ENCODE assay signal across 8 cellular contexts in the genomic region with DNA sequence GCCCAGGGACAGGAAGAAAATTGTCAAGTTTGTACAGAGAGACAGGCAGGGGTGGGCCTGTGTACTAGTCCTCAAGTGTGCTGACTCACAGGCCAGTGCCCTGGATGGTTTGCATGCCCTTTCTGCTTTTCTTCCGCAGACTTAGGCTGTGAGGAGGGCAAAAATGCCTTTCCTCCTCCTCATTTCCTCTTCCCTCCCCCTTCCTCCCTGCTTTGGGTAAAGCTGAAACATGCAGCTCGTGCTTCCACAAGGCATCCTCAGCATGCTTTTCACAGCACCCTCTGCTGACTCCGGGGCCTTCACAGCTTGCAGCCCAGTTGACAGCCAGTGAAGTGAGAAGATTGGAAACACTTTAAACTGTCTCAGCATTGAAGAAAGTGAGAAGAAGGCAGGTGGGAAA.
DNase-seq lines count a peak whose midpoint lies in the region; ATAC-seq and TF ChIP-seq lines count a peak whose summit lies in the region.
"Had no signal": no experiment of that assay in that cellular context is flagged by ENCODE, and none has a peak within 500 bp of the region (broad histone marks: within the 10 kb centered on the region; RNA-seq: fewer than 3 reads in every experiment).

No MANE protein-coding gene starts in this region.

- H3K4me3 ChIP-seq in HUES6 (ENCODE audit: low read depth, low read length) (no peak overlapping the region), iPS DF 6.9 (ENCODE audit: low read length) (no peak overlapping the region), tibial artery (no peak overlapping the region)

- no peak overlapping the region for H3K27ac Mint-ChIP-seq in naive thymus-derived CD8-positive, alpha-beta T cell
- no peak overlapping the region for H3K27ac Mint-ChIP-seq in stimulated activated memory B cell treated with anti-CD40 and anti-IgM and Interleukin-4, amounts not matched to agents 10 μg/mL and 1 μg/mL and 100 μg/mL, for 72 hours

- peaks cover 2 to 40% (median 14%) of the 10 kb centered on the region in 5 donors for H3K27me3 Mint-ChIP-seq in naive thymus-derived CD8-positive, alpha-beta T cell
- no peaks in the 10 kb centered on the region for H3K27me3 Mint-ChIP-seq in stimulated activated memory B cell treated with anti-CD40 and anti-IgM and Interleukin-4, amounts not matched to agents 10 μg/mL and 1 μg/mL and 100 μg/mL, for 72 hours

- H3K27me3 ChIP-seq in HUES6 (ENCODE audit: control insufficient read depth, insufficient read depth, low read length) (no peaks in the 10 kb centered on the region), iPS DF 6.9 (ENCODE audit: control insufficient read depth, insufficient read depth, low read length) (no peaks in the 10 kb centered on the region), tibial artery (no peaks in the 10 kb centered on the region)

- H3K36me3 ChIP-seq in HUES6 (ENCODE audit: control insufficient read depth, insufficient read depth, low read length) (no peaks in the 10 kb centered on the region), iPS DF 6.9 (ENCODE audit: control insufficient read depth, insufficient read depth, low read length) (no peaks in the 10 kb centered on the region), tibial artery (no peaks in the 10 kb centered on the region)

- H3K9me3 Mint-ChIP-seq in naive thymus-derived CD8-positive, alpha-beta T cell, result peaks cover 0 to 2% (median 0%) of the 10 kb centered on the region in 9 donors
- no peaks in the 10 kb centered on the region for H3K9me3 Mint-ChIP-seq in stimulated activated memory B cell treated with anti-CD40 and anti-IgM and Interleukin-4, amounts not matched to agents 10 μg/mL and 1 μg/mL and 100 μg/mL, for 72 hours

- H3K9me3 ChIP-seq in HUES6 (ENCODE audit: control insufficient read depth, insufficient read depth, low read depth, low read length) (no peaks in the 10 kb centered on the region), iPS DF 6.9 (ENCODE audit: control insufficient read depth, insufficient read depth, low read length) (no peaks in the 10 kb centered on the region), tibial artery (no peaks in the 10 kb centered on the region)

- intact Hi-C loops in tibial artery (cut with DNase I; ENCODE audit: low total_unique reads), result no loop called here

- H3K36me3 Mint-ChIP-seq in naive thymus-derived CD8-positive, alpha-beta T cell, result no peaks in the 10 kb centered on the region
- H3K36me3 Mint-ChIP-seq in stimulated activated memory B cell treated with anti-CD40 and anti-IgM and Interleukin-4, amounts not matched to agents 10 μg/mL and 1 μg/mL and 100 μg/mL, for 72 hours, result no peaks in the 10 kb centered on the region

- peak in 1 of 2 experiments; percentile 20 for TF ChIP-seq CTCF in tibial artery (IDR thresholded peaks at IDR 0.05)

- no peaks in the 10 kb centered on the region for H3K4me1 Mint-ChIP-seq in naive thymus-derived CD8-positive, alpha-beta T cell
- H3K4me1 Mint-ChIP-seq in stimulated activated memory B cell treated with anti-CD40 and anti-IgM and Interleukin-4, amounts not matched to agents 10 μg/mL and 1 μg/mL and 100 μg/mL, for 72 hours, result no peaks in the 10 kb centered on the region

- H3K4me1 ChIP-seq in HUES6 (ENCODE audit: control insufficient read depth, insufficient read depth, low read length) (peaks cover 41% of the 10 kb centered on the region), iPS DF 6.9 (ENCODE audit: control insufficient read depth, insufficient read depth, low read length) (no peaks in the 10 kb centered on the region; the same call in 1 of the 2 replicates), tibial artery (peaks cover 0 to 40% (median 9%) of the 10 kb centered on the region in 4 donors)

- no CpG with 5 or more reads among the region's 3 CpGs for WGBS in iPS DF 6.9 (ENCODE audit: insufficient coverage, insufficient read length)

- no peak overlapping the region for H3K4me3 Mint-ChIP-seq in naive thymus-derived CD8-positive, alpha-beta T cell
- no peak overlapping the region for H3K4me3 Mint-ChIP-seq in stimulated activated memory B cell treated with anti-CD40 and anti-IgM and Interleukin-4, amounts not matched to agents 10 μg/mL and 1 μg/mL and 100 μg/mL, for 72 hours

- POLR2A ChIA-PET in naive thymus-derived CD8-positive, alpha-beta T cell (lab: Charles Lee), result no interaction called here

- peak overlapping the region; percentile 28; the same call in 1 of the 2 replicates for H3K27ac ChIP-seq in HUES6 (ENCODE audit: low read depth, low read length)
- no peak overlapping the region for H3K27ac ChIP-seq in iPS DF 6.9 (ENCODE audit: low read length)
- peak overlapping the region; percentile 34 to 51 for H3K27ac ChIP-seq in tibial artery

- ATAC-seq in naive thymus-derived CD8-positive, alpha-beta T cell, result no peak
- ATAC-seq in stimulated activated memory B cell treated with anti-CD40 and anti-IgM and Interleukin-4, amounts not matched to agents 10 μg/mL and 1 μg/mL and 100 μg/mL, for 72 hours, result no peak

- DNase-seq in astrocyte of the hippocampus (ENCODE audit: low read depth, low spot score) (peak; percentile 94), iPS DF 6.9 (ENCODE audit: low read depth, low spot score) (peak; percentile 29), tibial artery (peak; percentile 49 to 83), NCI-H2107 (lab: John Stamatoyannopoulos, UW) (no peak)
- DNase-seq in naive thymus-derived CD8-positive, alpha-beta T cell, result no peak
- DNase-seq: activated naive CD4-positive, alpha-beta T cell treated with anti-CD3 and anti-CD28 coated beads, Interleukin-2, amount 50 U/mL, for 16 hours had no signal

- no peak overlapping the region for H3K9ac ChIP-seq in HUES6 (ENCODE audit: low read length)

Comparison
In these comparisons a context has a peak if more than half of its experiments do, and no peak if none do; other contexts are left out.
1. DNase-seq: peak in astrocyte of the hippocampus (single experiment), iPS DF 6.9 (single experiment) and tibial artery (2 of 2); none in NCI-H2107 (single experiment) and naive thymus-derived CD8-positive, alpha-beta T cell (0 of 10).